In the genomic region with DNA sequence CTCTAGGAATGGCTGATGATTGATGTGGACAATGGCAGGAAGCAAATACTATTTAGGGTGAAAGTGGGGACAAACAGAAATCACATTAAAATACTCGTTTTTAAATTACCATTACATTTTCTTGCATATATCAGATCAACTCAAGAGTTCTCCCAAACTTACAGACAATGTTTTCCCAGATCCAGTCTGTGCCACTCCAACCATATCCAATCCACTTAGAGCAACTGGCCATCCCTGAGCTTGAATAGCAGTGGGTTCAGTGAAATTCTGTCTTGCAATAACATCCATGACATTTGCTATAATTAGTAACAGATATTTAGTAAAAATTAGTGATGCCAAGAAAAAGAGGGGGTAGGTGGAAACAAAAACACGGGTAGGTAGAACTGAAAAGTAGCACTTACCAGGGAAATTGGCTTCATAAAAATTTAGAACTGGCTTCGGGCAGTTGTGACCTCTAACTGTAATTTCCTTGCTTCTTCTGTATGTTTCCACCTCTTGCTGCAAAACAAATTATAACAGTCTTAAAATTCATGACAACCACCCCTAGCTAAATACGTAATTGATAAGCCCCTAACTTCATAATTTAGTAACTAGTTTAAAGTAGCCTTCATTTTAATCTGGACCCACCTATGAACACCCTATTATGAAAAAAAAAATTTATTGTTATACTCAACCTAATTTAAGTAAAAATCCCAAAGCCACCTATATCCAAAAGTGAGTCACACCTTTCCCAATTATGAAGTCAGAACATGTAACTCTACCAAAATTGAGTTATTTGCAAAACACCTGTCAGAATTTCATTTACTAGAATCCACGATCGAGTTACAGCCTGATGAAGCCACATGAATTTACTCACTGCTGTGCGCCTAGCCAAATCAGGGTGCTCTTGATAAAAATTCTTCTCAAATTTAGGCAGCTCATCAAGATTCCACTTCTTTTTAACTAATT, we compare ENCODE assay signal across 1 cellular context.
TF ChIP-seq lines count a peak whose summit lies in the region.

No MANE protein-coding gene starts in this region.

TF ChIP-seq in HepG2, 621 proteins besides CTCF, POLR2A, EP300 and RAD21:
- TF ChIP-seq, protein P1, sequence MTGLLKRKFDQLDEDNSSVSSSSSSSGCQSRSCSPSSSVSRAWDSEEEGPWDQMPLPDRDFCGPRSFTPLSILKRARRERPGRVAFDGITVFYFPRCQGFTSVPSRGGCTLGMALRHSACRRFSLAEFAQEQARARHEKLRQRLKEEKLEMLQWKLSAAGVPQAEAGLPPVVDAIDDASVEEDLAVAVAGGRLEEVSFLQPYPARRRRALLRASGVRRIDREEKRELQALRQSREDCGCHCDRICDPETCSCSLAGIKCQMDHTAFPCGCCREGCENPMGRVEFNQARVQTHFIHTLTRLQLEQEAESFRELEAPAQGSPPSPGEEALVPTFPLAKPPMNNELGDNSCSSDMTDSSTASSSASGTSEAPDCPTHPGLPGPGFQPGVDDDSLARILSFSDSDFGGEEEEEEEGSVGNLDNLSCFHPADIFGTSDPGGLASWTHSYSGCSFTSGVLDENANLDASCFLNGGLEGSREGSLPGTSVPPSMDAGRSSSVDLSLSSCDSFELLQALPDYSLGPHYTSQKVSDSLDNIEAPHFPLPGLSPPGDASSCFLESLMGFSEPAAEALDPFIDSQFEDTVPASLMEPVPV (CRISPR knock-in tag; IDR thresholded peaks at IDR 0.05) = no peak
- TF ChIP-seq ZNF136 (CRISPR knock-in tag; IDR thresholded peaks at IDR 0.05; ENCODE audit: low read depth) = no peak
- TF ChIP-seq KLF6 (CRISPR knock-in tag; IDR thresholded peaks at IDR 0.05) = 0 out of 2 replicates have a peak, but pooled peaks have one; percentile 11
- TF ChIP-seq, protein P2, sequence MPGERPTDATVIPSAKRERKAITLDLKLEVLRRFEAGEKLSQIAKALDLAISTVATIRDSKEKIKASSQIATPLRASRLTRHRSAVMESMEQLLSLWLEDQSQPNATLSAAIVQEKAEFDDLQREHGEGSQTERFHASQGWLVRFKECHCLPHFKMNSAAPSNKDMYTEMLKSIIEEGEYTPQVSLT (CRISPR knock-in tag; IDR thresholded peaks at IDR 0.05; ENCODE audit: borderline replicate concordance, low read depth) = no peak
- TF ChIP-seq ZNF264 (CRISPR knock-in tag; IDR thresholded peaks at IDR 0.05) = 0 out of 2 replicates have a peak, but pooled peaks have one; percentile 10
- TF ChIP-seq TAF15 (IDR thresholded peaks at IDR 0.05; ENCODE audit: low read depth, low read length, poor library complexity, severe bottlenecking) = no peak
- TF ChIP-seq, protein P3, sequence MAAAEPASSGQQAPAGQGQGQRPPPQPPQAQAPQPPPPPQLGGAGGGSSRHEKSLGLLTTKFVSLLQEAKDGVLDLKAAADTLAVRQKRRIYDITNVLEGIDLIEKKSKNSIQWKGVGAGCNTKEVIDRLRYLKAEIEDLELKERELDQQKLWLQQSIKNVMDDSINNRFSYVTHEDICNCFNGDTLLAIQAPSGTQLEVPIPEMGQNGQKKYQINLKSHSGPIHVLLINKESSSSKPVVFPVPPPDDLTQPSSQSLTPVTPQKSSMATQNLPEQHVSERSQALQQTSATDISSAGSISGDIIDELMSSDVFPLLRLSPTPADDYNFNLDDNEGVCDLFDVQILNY (CRISPR knock-in tag; conservative IDR thresholded peaks at IDR 0.05) = no peak
- TF ChIP-seq TEF (CRISPR knock-in tag; IDR thresholded peaks at IDR 0.05) = no peak
- peak; percentile 43; the same call in 1 of the 2 replicates for TF ChIP-seq RBFOX2 (IDR thresholded peaks at IDR 0.05; ENCODE audit: low read depth, low read length)
- peak in 1 of 2 experiments; percentile 45; a peak in 1 of 4 replicates for TF ChIP-seq ATF4 (CRISPR knock-in tag; IDR thresholded peaks at IDR 0.05)
- no peak for TF ChIP-seq FOXM1 (CRISPR knock-in tag; IDR thresholded peaks at IDR 0.05)
- no peak for TF ChIP-seq ZNF446 (CRISPR knock-in tag; IDR thresholded peaks at IDR 0.05)
